1 cellular context compared by ENCODE assay signal in the genomic region with DNA sequence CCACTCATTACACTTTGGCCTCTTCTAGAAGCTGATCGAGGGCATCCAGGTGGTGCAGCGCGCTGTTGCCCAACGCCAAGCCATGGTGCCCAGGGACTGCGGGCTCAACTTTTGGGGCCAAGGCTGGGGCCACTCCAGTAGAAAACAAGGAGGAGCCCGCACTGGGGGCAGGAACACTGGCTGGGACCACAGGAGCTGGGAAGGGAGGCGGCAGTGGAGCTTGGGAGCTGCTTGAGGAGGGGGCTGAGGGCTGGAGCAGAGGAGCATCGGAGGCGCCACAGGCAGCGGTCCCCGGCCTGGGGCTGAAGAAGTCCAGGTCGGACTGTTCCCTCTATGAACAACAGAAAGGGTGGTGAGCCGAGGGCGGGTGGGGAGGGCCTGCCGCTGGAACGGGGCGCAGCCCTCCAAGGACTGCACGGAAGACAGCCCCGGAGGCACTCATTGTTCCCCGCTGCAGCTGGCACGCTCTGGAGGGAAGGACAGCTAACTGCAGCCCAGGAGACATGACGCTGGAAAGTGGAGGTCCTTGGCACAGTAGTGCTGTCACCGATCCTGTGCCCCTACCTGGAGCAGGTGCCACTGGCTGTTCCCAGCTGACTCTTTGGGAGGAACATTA.
TF ChIP-seq lines count a peak whose summit lies in the region.

No MANE protein-coding gene starts in this region.

TF ChIP-seq in HepG2, 621 proteins besides CTCF, POLR2A, EP300 and RAD21:
- TF ChIP-seq ZNF343 (CRISPR knock-in tag; IDR thresholded peaks at IDR 0.05) (no peak), ZNF616 (CRISPR knock-in tag; IDR thresholded peaks at IDR 0.05; ENCODE audit: low read depth) (no peak), RBFOX2 (IDR thresholded peaks at IDR 0.05; ENCODE audit: low read depth, low read length) (no peak), HMGXB4 (CRISPR knock-in tag; IDR thresholded peaks at IDR 0.05; ENCODE audit: borderline replicate concordance in 1 of 2, low read depth in 1 of 2) (peak in 1 of 2 experiments; percentile 16; a peak in 1 of 4 replicates), AGO2 (optimal IDR thresholded peaks at IDR 0.05; ENCODE audit: low read depth, low read length) (peak; percentile 78), STAG1 (CRISPR knock-in tag; IDR thresholded peaks at IDR 0.05) (no peak), ZNF547 (CRISPR knock-in tag; IDR thresholded peaks at IDR 0.05) (peak; percentile 24; the same call in 1 of the 2 replicates), ZNF605 (CRISPR knock-in tag; IDR thresholded peaks at IDR 0.05) (0 out of 2 replicates have a peak, but pooled peaks have one; percentile 46), KLF11 (CRISPR knock-in tag; IDR thresholded peaks at IDR 0.05) (no peak), ZBTB7A (CRISPR knock-in tag; IDR thresholded peaks at IDR 0.05) (no peak), POLR2AphosphoS5 (IDR thresholded peaks at IDR 0.05; ENCODE audit: low read depth, low read length) (peak; percentile 21; the same call in 1 of the 2 replicates)
- TF ChIP-seq, protein P1, sequence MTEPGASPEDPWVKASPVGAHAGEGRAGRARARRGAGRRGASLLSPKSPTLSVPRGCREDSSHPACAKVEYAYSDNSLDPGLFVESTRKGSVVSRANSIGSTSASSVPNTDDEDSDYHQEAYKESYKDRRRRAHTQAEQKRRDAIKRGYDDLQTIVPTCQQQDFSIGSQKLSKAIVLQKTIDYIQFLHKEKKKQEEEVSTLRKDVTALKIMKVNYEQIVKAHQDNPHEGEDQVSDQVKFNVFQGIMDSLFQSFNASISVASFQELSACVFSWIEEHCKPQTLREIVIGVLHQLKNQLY (CRISPR knock-in tag; IDR thresholded peaks at IDR 0.05), result no peak
- TF ChIP-seq, protein P2, sequence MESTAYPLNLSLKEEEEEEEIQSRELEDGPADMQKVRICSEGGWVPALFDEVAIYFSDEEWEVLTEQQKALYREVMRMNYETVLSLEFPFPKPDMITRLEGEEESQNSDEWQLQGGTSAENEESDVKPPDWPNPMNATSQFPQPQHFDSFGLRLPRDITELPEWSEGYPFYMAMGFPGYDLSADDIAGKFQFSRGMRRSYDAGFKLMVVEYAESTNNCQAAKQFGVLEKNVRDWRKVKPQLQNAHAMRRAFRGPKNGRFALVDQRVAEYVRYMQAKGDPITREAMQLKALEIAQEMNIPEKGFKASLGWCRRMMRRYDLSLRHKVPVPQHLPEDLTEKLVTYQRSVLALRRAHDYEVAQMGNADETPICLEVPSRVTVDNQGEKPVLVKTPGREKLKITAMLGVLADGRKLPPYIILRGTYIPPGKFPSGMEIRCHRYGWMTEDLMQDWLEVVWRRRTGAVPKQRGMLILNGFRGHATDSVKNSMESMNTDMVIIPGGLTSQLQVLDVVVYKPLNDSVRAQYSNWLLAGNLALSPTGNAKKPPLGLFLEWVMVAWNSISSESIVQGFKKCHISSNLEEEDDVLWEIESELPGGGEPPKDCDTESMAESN (CRISPR knock-in tag; conservative IDR thresholded peaks at IDR 0.05), result no peak
